8 cellular contexts compared by ENCODE assay signal in genomic region chr18:12776415-12776814, GRCh38.
A peak's percentile ranks its signal among the peaks of the same experiment; 100 is the strongest.
DNase-seq lines count a peak whose midpoint lies in the region; ATAC-seq and TF ChIP-seq lines count a peak whose summit lies in the region.
"Not testable (repeated sequence)": the region's sequence is repeated elsewhere in the genome, so short reads cannot be mapped to it uniquely, and the experiment has no call there.

No MANE protein-coding gene starts in this region.

- H3K4me3 ChIP-seq in CD4-positive, CD25-positive, alpha-beta regulatory T cell (ENCODE audit: low read depth, low read length); endodermal cell (ENCODE audit: low read length); mesendoderm (ENCODE audit: low read length): not testable (repeated sequence)
- H3K4me3 ChIP-seq in GM23338 (peak overlapping the region; percentile 72), Panc1 (ENCODE audit: low read depth in 2 of 2, low read length in 2 of 2) (peak overlapping the region; percentile 44 to 65)

- BruUV-seq in Panc1 (replicated peaks; lab: Mats Ljungman, UMichigan) = not testable (repeated sequence)

- POLR2A ChIA-PET in Panc1 (lab: Charles Lee) = interaction anchor here (0.6 kb wide), 1 partner anchor 176 kb away, joined by 9 read pairs; no protein-coding TSS in a partner anchor
- POLR2A ChIA-PET in activated CD4-positive, alpha-beta memory T cell treated with anti-CD3 and anti-CD28 coated beads for 36 hours (lab: Charles Lee) = interaction anchor here (1.6 to 2.7 kb wide), 3 partner anchors 74 to 145 kb away, joined by 4 to 12 read pairs (median 5); partner anchors contain the start of genes CEP76, PSMG2 and PTPN2

- not testable (repeated sequence) for H3K9me3 ChIP-seq in CD4-positive, CD25-positive, alpha-beta regulatory T cell (ENCODE audit: control insufficient read depth in 2 of 2, low read length in 2 of 2); Panc1 (ENCODE audit: control insufficient read depth, insufficient read depth, low read depth, low read length); endodermal cell (ENCODE audit: control insufficient read depth, low read length)

- H4K20me1 ChIP-seq in GM23338 (replicated peaks; ENCODE audit: insufficient read depth) = not testable (repeated sequence)

- H2AFZ ChIP-seq in GM23338 = peak overlapping the region; percentile 98; the same call in 1 of the 2 replicates

- not testable (repeated sequence) for H2BK5ac ChIP-seq in mesendoderm (ENCODE audit: low read length)

- H3K27ac ChIP-seq in CD4-positive, CD25-positive, alpha-beta regulatory T cell (ENCODE audit: insufficient read depth, low read length, poor library complexity, severe bottlenecking); GM23338 (ENCODE audit: low read depth); Panc1 (ENCODE audit: low read length); endodermal cell (ENCODE audit: low read depth, low read length); mesendoderm (ENCODE audit: low read depth, low read length): not testable (repeated sequence)

- not testable (repeated sequence) for H3K9me2 ChIP-seq in GM23338 (ENCODE audit: insufficient read depth)

- TF ChIP-seq CTCF in GM23338 (conservative IDR thresholded peaks at IDR 0.05; ENCODE audit: low read depth in 2 of 2); Panc1 (IDR thresholded peaks at IDR 0.05); endodermal cell (conservative IDR thresholded peaks at IDR 0.05): not testable (repeated sequence)

- H3K4me3 Mint-ChIP-seq in CD4-positive, CD25-positive, alpha-beta regulatory T cell = peak overlapping the region; percentile 65 to 93 (median 90)
- H3K4me3 Mint-ChIP-seq in GM23338 = peak overlapping the region; percentile 21; the same call in 1 of the 3 replicates
- peak overlapping the region; percentile 72 for H3K4me3 Mint-ChIP-seq in activated CD4-positive, alpha-beta memory T cell treated with anti-CD3 and anti-CD28 coated beads for 36 hours
- peak overlapping the region; percentile 73 for H3K4me3 Mint-ChIP-seq in activated naive CD4-positive, alpha-beta T cell treated with anti-CD3 and anti-CD28 coated beads, Interleukin-2, amount 10 ng/mL, durations not matched to agents 7 days and 5 days
- peak overlapping the region; percentile 40 for H3K4me3 Mint-ChIP-seq in endodermal cell
- peak overlapping the region; percentile 89 for H3K4me3 Mint-ChIP-seq in stimulated activated naive CD8-positive, alpha-beta T cell treated with anti-CD3 and anti-CD28 coated beads, Interleukin-15, Interleukin-2, amounts not matched to agents 100 ng/mL and 50 ng/mL, for 24 hours

- H3K79me1 ChIP-seq in mesendoderm (ENCODE audit: low read length) = not testable (repeated sequence)

- H3K79me2 ChIP-seq in GM23338 (replicated peaks; ENCODE audit: insufficient read depth); mesendoderm (ENCODE audit: control insufficient read depth, insufficient read depth, low read length): not testable (repeated sequence)

- ATAC-seq in CD4-positive, CD25-positive, alpha-beta regulatory T cell (ENCODE audit: low read depth in 2 of 2); GM23338; Panc1: not testable (repeated sequence)

- H3K18ac ChIP-seq in mesendoderm (ENCODE audit: low read length) = not testable (repeated sequence)

- H2BK120ac ChIP-seq in mesendoderm (ENCODE audit: low read depth, low read length) = not testable (repeated sequence)

- H4K5ac ChIP-seq in mesendoderm (ENCODE audit: low read length) = not testable (repeated sequence)

- H3K4ac ChIP-seq in mesendoderm (ENCODE audit: low read depth, low read length) = not testable (repeated sequence)

- WGBS in endodermal cell (ENCODE audit: insufficient coverage in 1 of 2, insufficient read length in 1 of 2), 2 experiments = 89 to 94% methylated on average over 7 of the region's 7 CpGs
- WGBS in mesendoderm (ENCODE audit: extremely low coverage, insufficient coverage, low lambda C conversion rate) = no CpG with 5 or more reads among the region's 7 CpGs

- not testable (repeated sequence) for H4K8ac ChIP-seq in mesendoderm (ENCODE audit: low read depth, low read length)

- not testable (repeated sequence) for H3K36me3 ChIP-seq in CD4-positive, CD25-positive, alpha-beta regulatory T cell (ENCODE audit: control insufficient read depth, insufficient read depth, low read length); GM23338 (ENCODE audit: insufficient read depth); Panc1 (ENCODE audit: control insufficient read depth, insufficient read depth, low read length); endodermal cell (ENCODE audit: control insufficient read depth, insufficient read depth, low read length); mesendoderm (ENCODE audit: control insufficient read depth, insufficient read depth, low read length)

- H3K27me3 ChIP-seq in CD4-positive, CD25-positive, alpha-beta regulatory T cell (ENCODE audit: control insufficient read depth, insufficient read depth, low read length); Panc1 (ENCODE audit: control insufficient read depth, insufficient read depth, low read length); endodermal cell (ENCODE audit: control insufficient read depth, insufficient read depth, low read length, poor library complexity, severe bottlenecking); mesendoderm (ENCODE audit: insufficient read depth, low read length, poor library complexity): not testable (repeated sequence)
- peaks cover 48% of the 10 kb centered on the region for H3K27me3 ChIP-seq in GM23338 (ENCODE audit: insufficient read depth)

- not testable (repeated sequence) for H3K27me3 Mint-ChIP-seq in CD4-positive, CD25-positive, alpha-beta regulatory T cell; activated CD4-positive, alpha-beta memory T cell treated with anti-CD3 and anti-CD28 coated beads for 36 hours; activated naive CD4-positive, alpha-beta T cell treated with anti-CD3 and anti-CD28 coated beads, Interleukin-2, amount 10 ng/mL, durations not matched to agents 7 days and 5 days; stimulated activated naive CD8-positive, alpha-beta T cell treated with anti-CD3 and anti-CD28 coated beads, Interleukin-15, Interleukin-2, amounts not matched to agents 100 ng/mL and 50 ng/mL, for 24 hours
- H3K27me3 Mint-ChIP-seq in GM23338 (ENCODE audit: insufficient read depth, low read depth, poor library complexity) (peaks cover 11% of the 10 kb centered on the region), endodermal cell (ENCODE audit: insufficient read depth) (peaks cover 29% of the 10 kb centered on the region)

- not testable (repeated sequence) for DNase-seq in CD4-positive, CD25-positive, alpha-beta regulatory T cell; Panc1 (ENCODE audit: low read depth, low spot score); activated CD4-positive, alpha-beta memory T cell treated with anti-CD3 and anti-CD28 coated beads for 36 hours; activated naive CD4-positive, alpha-beta T cell treated with anti-CD3 and anti-CD28 coated beads, Interleukin-2, amount 10 ng/mL, durations not matched to agents 7 days and 5 days; endodermal cell
- peak; percentile 60 for DNase-seq in GM23338 (ENCODE audit: low spot score)
- peak; percentile 4 for DNase-seq in mesendoderm

- H3K9me3 Mint-ChIP-seq in CD4-positive, CD25-positive, alpha-beta regulatory T cell; GM23338; activated CD4-positive, alpha-beta memory T cell treated with anti-CD3 and anti-CD28 coated beads for 36 hours; activated naive CD4-positive, alpha-beta T cell treated with anti-CD3 and anti-CD28 coated beads, Interleukin-2, amount 10 ng/mL, durations not matched to agents 7 days and 5 days; endodermal cell; stimulated activated naive CD8-positive, alpha-beta T cell treated with anti-CD3 and anti-CD28 coated beads, Interleukin-15, Interleukin-2, amounts not matched to agents 100 ng/mL and 50 ng/mL, for 24 hours: not testable (repeated sequence)

- H2AK5ac ChIP-seq in mesendoderm (ENCODE audit: low read length) = not testable (repeated sequence)

- in situ Hi-C loops in Panc1 (cut with HindIII; ENCODE audit: low pct_unique_long_range_greater_than_20kb, low sequenced_read_pairs) = not testable (repeated sequence)

- H3K23ac ChIP-seq in mesendoderm (ENCODE audit: low read length) = not testable (repeated sequence)

- H3K27ac Mint-ChIP-seq in CD4-positive, CD25-positive, alpha-beta regulatory T cell = peak overlapping the region in 1 of 3 donors; percentile 90
- H3K27ac Mint-ChIP-seq in GM23338; activated CD4-positive, alpha-beta memory T cell treated with anti-CD3 and anti-CD28 coated beads for 36 hours; endodermal cell; stimulated activated naive CD8-positive, alpha-beta T cell treated with anti-CD3 and anti-CD28 coated beads, Interleukin-15, Interleukin-2, amounts not matched to agents 100 ng/mL and 50 ng/mL, for 24 hours: not testable (repeated sequence)
- peak overlapping the region; percentile 87 for H3K27ac Mint-ChIP-seq in activated naive CD4-positive, alpha-beta T cell treated with anti-CD3 and anti-CD28 coated beads, Interleukin-2, amount 10 ng/mL, durations not matched to agents 7 days and 5 days

- peak overlapping the region; percentile 88 for H3K4me2 ChIP-seq in GM23338
- H3K4me2 ChIP-seq in mesendoderm (ENCODE audit: low read length) = not testable (repeated sequence)

- not testable (repeated sequence) for H3K4me1 ChIP-seq in CD4-positive, CD25-positive, alpha-beta regulatory T cell (ENCODE audit: control insufficient read depth, insufficient read depth, low read length, poor library complexity, severe bottlenecking); GM23338 (ENCODE audit: insufficient read depth); Panc1 (ENCODE audit: control insufficient read depth, insufficient read depth, low read length); endodermal cell (ENCODE audit: control insufficient read depth, insufficient read depth, low read length); mesendoderm (ENCODE audit: control insufficient read depth, low read depth, low read length)

- H3F3A ChIP-seq in GM23338 (replicated peaks; ENCODE audit: low read depth) = not testable (repeated sequence)

- not testable (repeated sequence) for H2BK15ac ChIP-seq in mesendoderm (replicated peaks; ENCODE audit: low read depth)

- intact Hi-C loops in Panc1 (cut with micrococcal nuclease; ENCODE audit: unreplicated experiment); activated CD4-positive, alpha-beta memory T cell treated with anti-CD3 and anti-CD28 coated beads for 36 hours (cut with micrococcal nuclease): not testable (repeated sequence)

- not testable (repeated sequence) for H3K9ac ChIP-seq in endodermal cell (ENCODE audit: extremely low read depth, low read length, poor library complexity, severe bottlenecking); mesendoderm (ENCODE audit: low read length)

- CTCF ChIA-PET in Panc1 (lab: Charles Lee) = not testable (repeated sequence)
- CTCF ChIA-PET in activated CD4-positive, alpha-beta memory T cell treated with anti-CD3 and anti-CD28 coated beads for 36 hours (lab: Charles Lee) = interaction anchor here (0.8 kb wide), 1 partner anchor 159 kb away, joined by 3 read pairs; no protein-coding TSS in a partner anchor
- CTCF ChIA-PET in activated naive CD4-positive, alpha-beta T cell treated with anti-CD3 and anti-CD28 coated beads, Interleukin-2, amount 10 ng/mL, durations not matched to agents 7 days and 5 days (lab: Charles Lee) = interaction anchor here (1.5 kb wide), 1 partner anchor 117 kb away, joined by 3 read pairs; no protein-coding TSS in a partner anchor

- not testable (repeated sequence) for H3K56ac ChIP-seq in mesendoderm (ENCODE audit: low read length)

- H3K4me1 Mint-ChIP-seq in CD4-positive, CD25-positive, alpha-beta regulatory T cell = peaks cover 0 to 26% (median 7%) of the 10 kb centered on the region in 4 donors
- not testable (repeated sequence) for H3K4me1 Mint-ChIP-seq in GM23338; activated CD4-positive, alpha-beta memory T cell treated with anti-CD3 and anti-CD28 coated beads for 36 hours (ENCODE audit: low read depth); endodermal cell
- H3K4me1 Mint-ChIP-seq in activated naive CD4-positive, alpha-beta T cell treated with anti-CD3 and anti-CD28 coated beads, Interleukin-2, amount 10 ng/mL, durations not matched to agents 7 days and 5 days = peaks cover 10% of the 10 kb centered on the region
- H3K4me1 Mint-ChIP-seq in stimulated activated naive CD8-positive, alpha-beta T cell treated with anti-CD3 and anti-CD28 coated beads, Interleukin-15, Interleukin-2, amounts not matched to agents 100 ng/mL and 50 ng/mL, for 24 hours (ENCODE audit: low read depth) = peaks cover 14% of the 10 kb centered on the region

- not testable (repeated sequence) for H3K36me3 Mint-ChIP-seq in CD4-positive, CD25-positive, alpha-beta regulatory T cell; GM23338 (ENCODE audit: low read depth); activated CD4-positive, alpha-beta memory T cell treated with anti-CD3 and anti-CD28 coated beads for 36 hours; activated naive CD4-positive, alpha-beta T cell treated with anti-CD3 and anti-CD28 coated beads, Interleukin-2, amount 10 ng/mL, durations not matched to agents 7 days and 5 days; endodermal cell (ENCODE audit: low read depth); stimulated activated naive CD8-positive, alpha-beta T cell treated with anti-CD3 and anti-CD28 coated beads, Interleukin-15, Interleukin-2, amounts not matched to agents 100 ng/mL and 50 ng/mL, for 24 hours (ENCODE audit: low read depth)

Comparison
In these comparisons a context has a peak if more than half of its experiments do, and no peak if none do; other contexts are left out.
1. H3K4me3 Mint-ChIP-seq: peak in every context shown above with its lines; median percentile 90 in CD4-positive, CD25-positive, alpha-beta regulatory T cell; 89 in stimulated activated naive CD8-positive, alpha-beta T cell treated with anti-CD3 and anti-CD28 coated beads, Interleukin-15, Interleukin-2, amounts not matched to agents 100 ng/mL and 50 ng/mL, for 24 hours; 73 in activated naive CD4-positive, alpha-beta T cell treated with anti-CD3 and anti-CD28 coated beads, Interleukin-2, amount 10 ng/mL, durations not matched to agents 7 days and 5 days; 72 in activated CD4-positive, alpha-beta memory T cell treated with anti-CD3 and anti-CD28 coated beads for 36 hours; 40 in endodermal cell; 21 in GM23338.